ENCODE assay signal across 8 cellular contexts in the genomic region with DNA sequence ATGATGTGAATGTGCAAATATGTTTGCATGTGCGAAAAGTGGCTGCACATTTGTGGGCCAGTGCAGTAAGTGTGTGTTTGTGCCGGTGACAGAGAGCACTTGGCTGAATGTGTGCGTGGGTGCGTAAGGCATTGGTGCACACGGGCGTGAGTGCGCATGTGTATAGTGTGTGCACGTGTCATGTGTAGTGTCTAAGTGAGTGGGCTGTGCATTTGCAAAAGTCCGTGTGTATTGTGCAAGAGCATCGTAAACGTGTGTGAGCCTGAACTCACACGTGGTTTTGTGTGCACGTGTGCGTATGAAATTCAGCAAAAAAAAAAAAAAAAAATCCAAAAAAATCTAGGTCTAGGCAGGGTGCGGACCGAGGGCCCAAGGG. TPM values are rescaled to one million over a fixed set of nuclear protein-coding genes. Genes with fewer than 3 reads are reported as not detected.
DNase-seq lines count a peak whose midpoint lies in the region; ATAC-seq and TF ChIP-seq lines count a peak whose summit lies in the region.

No MANE protein-coding gene starts in this region.

- peak overlapping the region in 1 of 3 donors; percentile 40 for H3K9ac ChIP-seq in skeletal muscle tissue (ENCODE audit: low read depth in 1 of 3, low read length in 3 of 3)

- H3K27me3 Mint-ChIP-seq in T-helper 1 cell treated with Interleukin-12 subunit alpha and Interleukin-12 subunit beta and Interleukin-4 antibody, amounts not matched to agents 30 μg/mL and 1 μg/mL, for 36 hours (ENCODE audit: low read depth): peaks cover 85% of the 10 kb centered on the region
- H3K27me3 Mint-ChIP-seq in IgD-negative memory B cell: no peaks in the 10 kb centered on the region
- peaks cover 30% of the 10 kb centered on the region for H3K27me3 Mint-ChIP-seq in endothelial cell (ENCODE audit: unreplicated experiment)
- peaks cover 34 to 61% (median 42%) of the 10 kb centered on the region in 3 donors for H3K27me3 Mint-ChIP-seq in immature natural killer cell (ENCODE audit: low read depth in 3 of 3)

- ATAC-seq in HG02973 (IDR thresholded peaks at IDR 0.05; ENCODE audit: unreplicated experiment): no peak

- H3K27ac Mint-ChIP-seq in T-helper 1 cell treated with Interleukin-12 subunit alpha and Interleukin-12 subunit beta and Interleukin-4 antibody, amounts not matched to agents 30 μg/mL and 1 μg/mL, for 36 hours: no peak overlapping the region
- H3K27ac Mint-ChIP-seq in IgD-negative memory B cell (peak overlapping the region; percentile 20 to 100 (median 97)), endothelial cell (ENCODE audit: unreplicated experiment) (no peak overlapping the region), immature natural killer cell (no peak overlapping the region)

- no peaks in the 10 kb centered on the region for H3K36me3 Mint-ChIP-seq in T-helper 1 cell treated with Interleukin-12 subunit alpha and Interleukin-12 subunit beta and Interleukin-4 antibody, amounts not matched to agents 30 μg/mL and 1 μg/mL, for 36 hours (ENCODE audit: low read depth)
- H3K36me3 Mint-ChIP-seq in IgD-negative memory B cell (no peaks in the 10 kb centered on the region), endothelial cell (ENCODE audit: low read depth, unreplicated experiment) (no peaks in the 10 kb centered on the region), immature natural killer cell (no peaks in the 10 kb centered on the region)

- DNase-seq in T-helper 1 cell (no peak), endothelial cell (ENCODE audit: low spot score) (no peak), NCI-H2081 treated with DMSO at 0.1 percent for 48 hours (lab: John Stamatoyannopoulos, UW) (no peak), immature natural killer cell (no peak)

- H3K9me3 ChIP-seq in skeletal muscle tissue (ENCODE audit: control insufficient read depth in 3 of 3, low read length in 3 of 3): no peaks in the 10 kb centered on the region

- peak overlapping the region; percentile 55 to 69 (median 64) for H3K4me3 ChIP-seq in skeletal muscle tissue (ENCODE audit: low read length in 3 of 3)

- no peak for TF ChIP-seq CTCF in endothelial cell (IDR thresholded peaks at IDR 0.05; ENCODE audit: unreplicated experiment)

- H3K36me3 ChIP-seq in skeletal muscle tissue (ENCODE audit: control insufficient read depth in 3 of 3, insufficient read depth in 3 of 3, low read length in 3 of 3): no peaks in the 10 kb centered on the region

- peaks cover 12% of the 10 kb centered on the region for H3K4me1 Mint-ChIP-seq in T-helper 1 cell treated with Interleukin-12 subunit alpha and Interleukin-12 subunit beta and Interleukin-4 antibody, amounts not matched to agents 30 μg/mL and 1 μg/mL, for 36 hours (ENCODE audit: low read depth)
- H3K4me1 Mint-ChIP-seq in IgD-negative memory B cell (peaks cover 33 to 41% (median 37%) of the 10 kb centered on the region in 3 donors), endothelial cell (ENCODE audit: unreplicated experiment) (peaks cover 24% of the 10 kb centered on the region), immature natural killer cell (peaks cover 16 to 22% of the 10 kb centered on the region in 2 donors)

- peaks cover 46 to 61% (median 57%) of the 10 kb centered on the region in 3 donors for H3K27me3 ChIP-seq in skeletal muscle tissue (ENCODE audit: control insufficient read depth in 3 of 3, insufficient read depth in 3 of 3, low read length in 3 of 3)

- no peak overlapping the region for H3K27ac ChIP-seq in skeletal muscle tissue (ENCODE audit: low read depth, low read length)

- no peaks in the 10 kb centered on the region for H3K9me3 Mint-ChIP-seq in T-helper 1 cell treated with Interleukin-12 subunit alpha and Interleukin-12 subunit beta and Interleukin-4 antibody, amounts not matched to agents 30 μg/mL and 1 μg/mL, for 36 hours
- no peaks in the 10 kb centered on the region for H3K9me3 Mint-ChIP-seq in IgD-negative memory B cell
- H3K9me3 Mint-ChIP-seq in endothelial cell (ENCODE audit: unreplicated experiment): no peaks in the 10 kb centered on the region
- no peaks in the 10 kb centered on the region for H3K9me3 Mint-ChIP-seq in immature natural killer cell

- peaks cover 27 to 33% (median 27%) of the 10 kb centered on the region in 3 donors for H3K4me1 ChIP-seq in skeletal muscle tissue (ENCODE audit: control insufficient read depth in 3 of 3, insufficient read depth in 3 of 3, low read length in 3 of 3)

- peak overlapping the region; percentile 56 for H3K4me3 Mint-ChIP-seq in T-helper 1 cell treated with Interleukin-12 subunit alpha and Interleukin-12 subunit beta and Interleukin-4 antibody, amounts not matched to agents 30 μg/mL and 1 μg/mL, for 36 hours
- peak overlapping the region; percentile 60 to 99 (median 94) for H3K4me3 Mint-ChIP-seq in IgD-negative memory B cell
- H3K4me3 Mint-ChIP-seq in endothelial cell (ENCODE audit: unreplicated experiment): peak overlapping the region; percentile 81
- H3K4me3 Mint-ChIP-seq in immature natural killer cell: peak overlapping the region in 2 of 5 donors; percentile 46 to 78

RNA-seq across cellular contexts. Expression of a gene that starts 6.5 kb away (rescaled TPM):
- polyA plus RNA-seq in IgD-negative memory B cell: 47.0 TPM
- total RNA-seq in endothelial cell (ENCODE audit: unreplicated experiment): 8.4 TPM
- 18.8 TPM for total RNA-seq in skeletal muscle tissue
- not detected for polyA plus RNA-seq in immature natural killer cell

Comparison
In these comparisons a context has a peak if more than half of its experiments do, and no peak if none do; other contexts are left out.
1. H3K27ac Mint-ChIP-seq: peak in IgD-negative memory B cell (3 of 3); none in T-helper 1 cell treated with Interleukin-12 subunit alpha and Interleukin-12 subunit beta and Interleukin-4 antibody, amounts not matched to agents 30 μg/mL and 1 μg/mL, for 36 hours (single experiment), endothelial cell (single experiment) and immature natural killer cell (0 of 6).